ENCODE assay signal across 1 cellular context in the genomic region with DNA sequence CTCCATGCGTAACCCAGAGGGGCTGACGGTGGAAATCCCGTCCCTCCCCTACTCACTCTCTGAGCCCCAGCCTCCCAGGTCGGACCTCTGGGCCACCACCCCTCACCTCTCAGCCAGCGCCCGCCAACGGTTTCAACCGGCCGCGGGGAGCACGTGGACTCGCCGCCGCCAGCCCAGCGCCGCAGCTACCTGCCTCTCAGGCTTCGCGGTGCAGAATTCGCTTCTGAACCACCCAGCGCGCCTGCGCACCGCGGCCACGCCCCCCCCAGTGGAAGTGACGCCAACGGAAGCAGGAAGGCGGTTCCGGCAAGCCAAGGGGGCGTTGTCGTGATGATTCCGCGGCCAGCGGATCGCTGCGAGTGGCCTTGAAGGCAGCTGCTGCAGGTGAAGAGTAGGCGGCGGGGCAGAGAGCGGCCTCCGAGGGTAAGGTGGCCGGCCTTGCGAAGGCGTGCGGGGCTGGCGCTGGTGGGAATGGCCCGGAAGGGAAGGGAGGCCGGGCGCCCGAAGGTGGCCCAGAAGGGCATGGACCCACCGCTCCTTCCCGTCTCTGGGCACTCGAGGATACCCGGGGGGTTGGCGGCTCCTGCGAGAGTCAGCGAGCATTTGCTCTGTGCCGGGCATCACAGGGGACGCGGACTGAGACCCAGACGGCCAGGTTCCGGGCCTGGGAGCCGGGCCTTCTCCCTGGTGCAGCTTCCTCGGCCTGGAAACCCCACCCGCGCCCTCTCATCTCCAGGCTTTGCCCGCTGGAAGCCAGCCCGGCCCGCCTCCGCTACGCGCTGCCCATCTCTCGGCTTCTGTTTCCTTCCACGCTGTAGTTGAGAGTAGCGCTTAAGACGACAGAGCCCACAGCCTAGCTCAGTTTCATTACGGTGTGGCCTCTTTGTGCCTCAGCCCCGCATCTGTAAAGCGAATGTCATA.
TF ChIP-seq lines count a peak whose summit lies in the region.

A gene with protein sequence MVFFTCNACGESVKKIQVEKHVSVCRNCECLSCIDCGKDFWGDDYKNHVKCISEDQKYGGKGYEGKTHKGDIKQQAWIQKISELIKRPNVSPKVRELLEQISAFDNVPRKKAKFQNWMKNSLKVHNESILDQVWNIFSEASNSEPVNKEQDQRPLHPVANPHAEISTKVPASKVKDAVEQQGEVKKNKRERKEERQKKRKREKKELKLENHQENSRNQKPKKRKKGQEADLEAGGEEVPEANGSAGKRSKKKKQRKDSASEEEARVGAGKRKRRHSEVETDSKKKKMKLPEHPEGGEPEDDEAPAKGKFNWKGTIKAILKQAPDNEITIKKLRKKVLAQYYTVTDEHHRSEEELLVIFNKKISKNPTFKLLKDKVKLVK (minus strand): TSS at position 225 of the 921 bp plus-strand sequence. CDS start 6,412 bp downstream, outside the sequence.
A gene with protein sequence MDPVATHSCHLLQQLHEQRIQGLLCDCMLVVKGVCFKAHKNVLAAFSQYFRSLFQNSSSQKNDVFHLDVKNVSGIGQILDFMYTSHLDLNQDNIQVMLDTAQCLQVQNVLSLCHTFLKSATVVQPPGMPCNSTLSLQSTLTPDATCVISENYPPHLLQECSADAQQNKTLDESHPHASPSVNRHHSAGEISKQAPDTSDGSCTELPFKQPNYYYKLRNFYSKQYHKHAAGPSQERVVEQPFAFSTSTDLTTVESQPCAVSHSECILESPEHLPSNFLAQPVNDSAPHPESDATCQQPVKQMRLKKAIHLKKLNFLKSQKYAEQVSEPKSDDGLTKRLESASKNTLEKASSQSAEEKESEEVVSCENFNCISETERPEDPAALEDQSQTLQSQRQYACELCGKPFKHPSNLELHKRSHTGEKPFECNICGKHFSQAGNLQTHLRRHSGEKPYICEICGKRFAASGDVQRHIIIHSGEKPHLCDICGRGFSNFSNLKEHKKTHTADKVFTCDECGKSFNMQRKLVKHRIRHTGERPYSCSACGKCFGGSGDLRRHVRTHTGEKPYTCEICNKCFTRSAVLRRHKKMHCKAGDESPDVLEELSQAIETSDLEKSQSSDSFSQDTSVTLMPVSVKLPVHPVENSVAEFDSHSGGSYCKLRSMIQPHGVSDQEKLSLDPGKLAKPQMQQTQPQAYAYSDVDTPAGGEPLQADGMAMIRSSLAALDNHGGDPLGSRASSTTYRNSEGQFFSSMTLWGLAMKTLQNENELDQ (plus strand): TSS at position 322 of the 921 bp plus-strand sequence. CDS start 9,695 bp downstream, outside the sequence.

TF ChIP-seq in HepG2, 621 proteins besides CTCF, POLR2A, EP300 and RAD21 (continued from another document and continues in another):
- TF ChIP-seq, protein P1, sequence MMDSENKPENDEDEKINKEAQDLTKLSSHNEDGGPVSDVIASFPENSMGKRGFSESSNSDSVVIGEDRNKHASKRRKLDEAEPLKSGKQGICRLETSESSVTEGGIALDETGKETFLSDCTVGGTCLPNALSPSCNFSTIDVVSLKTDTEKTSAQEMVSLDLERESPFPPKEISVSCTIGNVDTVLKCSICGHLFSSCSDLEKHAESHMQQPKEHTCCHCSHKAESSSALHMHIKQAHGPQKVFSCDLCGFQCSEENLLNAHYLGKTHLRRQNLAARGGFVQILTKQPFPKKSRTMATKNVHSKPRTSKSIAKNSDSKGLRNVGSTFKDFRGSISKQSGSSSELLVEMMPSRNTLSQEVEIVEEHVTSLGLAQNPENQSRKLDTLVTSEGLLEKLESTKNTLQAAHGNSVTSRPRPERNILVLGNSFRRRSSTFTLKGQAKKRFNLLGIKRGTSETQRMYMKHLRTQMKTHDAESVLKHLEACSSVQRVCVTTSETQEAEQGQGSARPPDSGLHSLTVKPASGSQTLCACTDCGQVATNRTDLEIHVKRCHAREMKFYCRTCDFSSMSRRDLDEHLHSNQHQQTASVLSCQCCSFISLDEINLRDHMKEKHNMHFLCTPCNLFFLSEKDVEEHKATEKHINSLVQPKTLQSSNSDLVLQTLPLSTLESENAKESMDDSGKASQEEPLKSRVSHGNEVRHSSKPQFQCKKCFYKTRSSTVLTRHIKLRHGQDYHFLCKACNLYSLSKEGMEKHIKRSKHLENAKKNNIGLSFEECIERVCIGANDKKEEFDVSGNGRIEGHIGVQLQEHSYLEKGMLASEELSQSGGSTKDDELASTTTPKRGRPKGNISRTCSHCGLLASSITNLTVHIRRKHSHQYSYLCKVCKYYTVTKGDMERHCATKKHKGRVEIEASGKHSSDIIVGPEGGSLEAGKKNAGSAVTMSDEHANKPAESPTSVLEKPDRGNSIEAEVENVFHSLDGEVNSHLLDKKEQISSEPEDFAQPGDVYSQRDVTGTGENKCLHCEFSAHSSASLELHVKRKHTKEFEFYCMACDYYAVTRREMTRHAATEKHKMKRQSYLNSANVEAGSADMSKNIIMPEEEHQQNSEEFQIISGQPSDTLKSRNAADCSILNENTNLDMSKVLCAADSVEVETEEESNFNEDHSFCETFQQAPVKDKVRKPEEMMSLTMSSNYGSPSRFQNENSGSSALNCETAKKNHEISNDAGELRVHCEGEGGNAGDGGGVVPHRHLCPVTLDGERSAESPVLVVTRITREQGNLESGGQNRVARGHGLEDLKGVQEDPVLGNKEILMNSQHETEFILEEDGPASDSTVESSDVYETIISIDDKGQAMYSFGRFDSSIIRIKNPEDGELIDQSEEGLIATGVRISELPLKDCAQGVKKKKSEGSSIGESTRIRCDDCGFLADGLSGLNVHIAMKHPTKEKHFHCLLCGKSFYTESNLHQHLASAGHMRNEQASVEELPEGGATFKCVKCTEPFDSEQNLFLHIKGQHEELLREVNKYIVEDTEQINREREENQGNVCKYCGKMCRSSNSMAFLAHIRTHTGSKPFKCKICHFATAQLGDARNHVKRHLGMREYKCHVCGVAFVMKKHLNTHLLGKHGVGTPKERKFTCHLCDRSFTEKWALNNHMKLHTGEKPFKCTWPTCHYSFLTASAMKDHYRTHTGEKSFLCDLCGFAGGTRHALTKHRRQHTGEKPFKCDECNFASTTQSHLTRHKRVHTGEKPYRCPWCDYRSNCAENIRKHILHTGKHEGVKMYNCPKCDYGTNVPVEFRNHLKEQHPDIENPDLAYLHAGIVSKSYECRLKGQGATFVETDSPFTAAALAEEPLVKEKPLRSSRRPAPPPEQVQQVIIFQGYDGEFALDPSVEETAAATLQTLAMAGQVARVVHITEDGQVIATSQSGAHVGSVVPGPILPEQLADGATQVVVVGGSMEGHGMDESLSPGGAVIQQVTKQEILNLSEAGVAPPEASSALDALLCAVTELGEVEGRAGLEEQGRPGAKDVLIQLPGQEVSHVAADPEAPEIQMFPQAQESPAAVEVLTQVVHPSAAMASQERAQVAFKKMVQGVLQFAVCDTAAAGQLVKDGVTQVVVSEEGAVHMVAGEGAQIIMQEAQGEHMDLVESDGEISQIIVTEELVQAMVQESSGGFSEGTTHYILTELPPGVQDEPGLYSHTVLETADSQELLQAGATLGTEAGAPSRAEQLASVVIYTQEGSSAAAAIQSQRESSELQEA (CRISPR knock-in tag; IDR thresholded peaks at IDR 0.05; ENCODE audit: not compliant biosample characterization), result peak; percentile 32
- TF ChIP-seq NBN (conservative IDR thresholded peaks at IDR 0.05) (no peak), ATAD3A (CRISPR knock-in tag; IDR thresholded peaks at IDR 0.05) (no peak), KMT2B (CRISPR knock-in tag; IDR thresholded peaks at IDR 0.05) (peak; percentile 97), XRCC5 (optimal IDR thresholded peaks at IDR 0.05; ENCODE audit: low read length) (peak; percentile 83), ARHGAP35 (CRISPR knock-in tag; IDR thresholded peaks at IDR 0.05; ENCODE audit: borderline replicate concordance) (peak; percentile 44; the same call in 1 of the 2 replicates), ZNF121 (CRISPR knock-in tag; IDR thresholded peaks at IDR 0.05) (no peak), RAD51 (IDR thresholded peaks at IDR 0.05; ENCODE audit: borderline replicate concordance) (no peak), ZNF761 (CRISPR knock-in tag; conservative IDR thresholded peaks at IDR 0.05) (peak; percentile 59; the same call in 1 of the 2 replicates), MIER2 (CRISPR knock-in tag; IDR thresholded peaks at IDR 0.05) (no peak), NONO (IDR thresholded peaks at IDR 0.05) (no peak), NONO (CRISPR knock-in tag; conservative IDR thresholded peaks at IDR 0.05) (peak; percentile 96), CBX5 (CRISPR knock-in tag; IDR thresholded peaks at IDR 0.05; ENCODE audit: borderline replicate concordance) (no peak), CENPX (CRISPR knock-in tag; IDR thresholded peaks at IDR 0.05) (no peak), SAP130 (CRISPR knock-in tag; IDR thresholded peaks at IDR 0.05; ENCODE audit: low read depth) (peak; percentile 99), ZBTB21 (CRISPR knock-in tag; IDR thresholded peaks at IDR 0.05) (peak; percentile 57; the same call in 1 of the 2 replicates), ISL2 (CRISPR knock-in tag; IDR thresholded peaks at IDR 0.05) (peak; percentile 75; the same call in 1 of the 2 replicates), HHEX (CRISPR knock-in tag; IDR thresholded peaks at IDR 0.05) (no peak), ZNF264 (CRISPR knock-in tag; IDR thresholded peaks at IDR 0.05) (peak; percentile 63; the same call in 1 of the 2 replicates), PCBP2 (optimal IDR thresholded peaks at IDR 0.05; ENCODE audit: low read depth, low read length, poor library complexity, severe bottlenecking) (no peak), ZNF549 (CRISPR knock-in tag; IDR thresholded peaks at IDR 0.05) (no peak), TOPORS (CRISPR knock-in tag; IDR thresholded peaks at IDR 0.05) (peak; percentile 94), MIXL1 (CRISPR knock-in tag; IDR thresholded peaks at IDR 0.05) (0 out of 2 replicates have a peak, but pooled peaks have one; percentile 7), PHF5A (CRISPR knock-in tag; IDR thresholded peaks at IDR 0.05; ENCODE audit: low read depth, unreplicated experiment) (no peak), SP2 (CRISPR knock-in tag; IDR thresholded peaks at IDR 0.05) (peak; percentile 77), BHLHE40 (IDR thresholded peaks at IDR 0.05; ENCODE audit: low read length) (0 out of 2 replicates have a peak, but pooled peaks have one; percentile 23), XBP1 (CRISPR knock-in tag; IDR thresholded peaks at IDR 0.05) (no peak), KLF13 (CRISPR knock-in tag; IDR thresholded peaks at IDR 0.05) (no peak), KLF6 (CRISPR knock-in tag; IDR thresholded peaks at IDR 0.05) (peak; percentile 75; the same call in 1 of the 2 replicates)
- TF ChIP-seq, protein P2, sequence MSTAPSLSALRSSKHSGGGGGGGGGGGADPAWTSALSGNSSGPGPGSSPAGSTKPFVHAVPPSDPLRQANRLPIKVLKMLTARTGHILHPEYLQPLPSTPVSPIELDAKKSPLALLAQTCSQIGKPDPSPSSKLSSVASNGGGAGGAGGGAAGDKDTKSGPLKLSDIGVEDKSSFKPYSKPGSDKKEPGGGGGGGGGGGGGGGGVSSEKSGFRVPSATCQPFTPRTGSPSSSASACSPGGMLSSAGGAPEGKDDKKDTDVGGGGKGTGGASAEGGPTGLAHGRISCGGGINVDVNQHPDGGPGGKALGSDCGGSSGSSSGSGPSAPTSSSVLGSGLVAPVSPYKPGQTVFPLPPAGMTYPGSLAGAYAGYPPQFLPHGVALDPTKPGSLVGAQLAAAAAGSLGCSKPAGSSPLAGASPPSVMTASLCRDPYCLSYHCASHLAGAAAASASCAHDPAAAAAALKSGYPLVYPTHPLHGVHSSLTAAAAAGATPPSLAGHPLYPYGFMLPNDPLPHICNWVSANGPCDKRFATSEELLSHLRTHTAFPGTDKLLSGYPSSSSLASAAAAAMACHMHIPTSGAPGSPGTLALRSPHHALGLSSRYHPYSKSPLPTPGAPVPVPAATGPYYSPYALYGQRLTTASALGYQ (CRISPR knock-in tag; IDR thresholded peaks at IDR 0.05), result no peak
- TF ChIP-seq, protein P3, sequence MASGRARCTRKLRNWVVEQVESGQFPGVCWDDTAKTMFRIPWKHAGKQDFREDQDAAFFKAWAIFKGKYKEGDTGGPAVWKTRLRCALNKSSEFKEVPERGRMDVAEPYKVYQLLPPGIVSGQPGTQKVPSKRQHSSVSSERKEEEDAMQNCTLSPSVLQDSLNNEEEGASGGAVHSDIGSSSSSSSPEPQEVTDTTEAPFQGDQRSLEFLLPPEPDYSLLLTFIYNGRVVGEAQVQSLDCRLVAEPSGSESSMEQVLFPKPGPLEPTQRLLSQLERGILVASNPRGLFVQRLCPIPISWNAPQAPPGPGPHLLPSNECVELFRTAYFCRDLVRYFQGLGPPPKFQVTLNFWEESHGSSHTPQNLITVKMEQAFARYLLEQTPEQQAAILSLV (CRISPR knock-in tag; IDR thresholded peaks at IDR 0.05; ENCODE audit: borderline replicate concordance), result peak; percentile 57; the same call in 1 of the 2 replicates
- TF ChIP-seq, protein P4, sequence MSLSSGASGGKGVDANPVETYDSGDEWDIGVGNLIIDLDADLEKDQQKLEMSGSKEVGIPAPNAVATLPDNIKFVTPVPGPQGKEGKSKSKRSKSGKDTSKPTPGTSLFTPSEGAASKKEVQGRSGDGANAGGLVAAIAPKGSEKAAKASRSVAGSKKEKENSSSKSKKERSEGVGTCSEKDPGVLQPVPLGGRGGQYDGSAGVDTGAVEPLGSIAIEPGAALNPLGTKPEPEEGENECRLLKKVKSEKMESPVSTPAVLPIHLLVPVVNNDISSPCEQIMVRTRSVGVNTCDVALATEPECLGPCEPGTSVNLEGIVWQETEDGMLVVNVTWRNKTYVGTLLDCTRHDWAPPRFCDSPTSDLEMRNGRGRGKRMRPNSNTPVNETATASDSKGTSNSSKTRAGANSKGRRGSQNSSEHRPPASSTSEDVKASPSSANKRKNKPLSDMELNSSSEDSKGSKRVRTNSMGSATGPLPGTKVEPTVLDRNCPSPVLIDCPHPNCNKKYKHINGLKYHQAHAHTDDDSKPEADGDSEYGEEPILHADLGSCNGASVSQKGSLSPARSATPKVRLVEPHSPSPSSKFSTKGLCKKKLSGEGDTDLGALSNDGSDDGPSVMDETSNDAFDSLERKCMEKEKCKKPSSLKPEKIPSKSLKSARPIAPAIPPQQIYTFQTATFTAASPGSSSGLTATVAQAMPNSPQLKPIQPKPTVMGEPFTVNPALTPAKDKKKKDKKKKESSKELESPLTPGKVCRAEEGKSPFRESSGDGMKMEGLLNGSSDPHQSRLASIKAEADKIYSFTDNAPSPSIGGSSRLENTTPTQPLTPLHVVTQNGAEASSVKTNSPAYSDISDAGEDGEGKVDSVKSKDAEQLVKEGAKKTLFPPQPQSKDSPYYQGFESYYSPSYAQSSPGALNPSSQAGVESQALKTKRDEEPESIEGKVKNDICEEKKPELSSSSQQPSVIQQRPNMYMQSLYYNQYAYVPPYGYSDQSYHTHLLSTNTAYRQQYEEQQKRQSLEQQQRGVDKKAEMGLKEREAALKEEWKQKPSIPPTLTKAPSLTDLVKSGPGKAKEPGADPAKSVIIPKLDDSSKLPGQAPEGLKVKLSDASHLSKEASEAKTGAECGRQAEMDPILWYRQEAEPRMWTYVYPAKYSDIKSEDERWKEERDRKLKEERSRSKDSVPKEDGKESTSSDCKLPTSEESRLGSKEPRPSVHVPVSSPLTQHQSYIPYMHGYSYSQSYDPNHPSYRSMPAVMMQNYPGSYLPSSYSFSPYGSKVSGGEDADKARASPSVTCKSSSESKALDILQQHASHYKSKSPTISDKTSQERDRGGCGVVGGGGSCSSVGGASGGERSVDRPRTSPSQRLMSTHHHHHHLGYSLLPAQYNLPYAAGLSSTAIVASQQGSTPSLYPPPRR (CRISPR knock-in tag; IDR thresholded peaks at IDR 0.05; ENCODE audit: borderline replicate concordance), result 0 out of 2 replicates have a peak, but pooled peaks have one; percentile 29
- TF ChIP-seq, protein P5, sequence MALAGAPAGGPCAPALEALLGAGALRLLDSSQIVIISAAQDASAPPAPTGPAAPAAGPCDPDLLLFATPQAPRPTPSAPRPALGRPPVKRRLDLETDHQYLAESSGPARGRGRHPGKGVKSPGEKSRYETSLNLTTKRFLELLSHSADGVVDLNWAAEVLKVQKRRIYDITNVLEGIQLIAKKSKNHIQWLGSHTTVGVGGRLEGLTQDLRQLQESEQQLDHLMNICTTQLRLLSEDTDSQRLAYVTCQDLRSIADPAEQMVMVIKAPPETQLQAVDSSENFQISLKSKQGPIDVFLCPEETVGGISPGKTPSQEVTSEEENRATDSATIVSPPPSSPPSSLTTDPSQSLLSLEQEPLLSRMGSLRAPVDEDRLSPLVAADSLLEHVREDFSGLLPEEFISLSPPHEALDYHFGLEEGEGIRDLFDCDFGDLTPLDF (CRISPR knock-in tag; IDR thresholded peaks at IDR 0.05), result no peak
